Comparison of ENCODE assay signal across 11 cellular contexts in genomic region chr17:14118951-14119350, GRCh38. TPM values are rescaled to one million over a fixed set of nuclear protein-coding genes. Genes with fewer than 3 reads are reported as not detected.
DNase-seq lines count a peak whose midpoint lies in the region; ATAC-seq and TF ChIP-seq lines count a peak whose summit lies in the region.
"Had no signal": no experiment of that assay in that cellular context is flagged by ENCODE, and none has a peak within 500 bp of the region (broad histone marks: within the 10 kb centered on the region; RNA-seq: fewer than 3 reads in every experiment).

No MANE protein-coding gene starts in this region.

- TF ChIP-seq CTCF in GM13977 (IDR thresholded peaks at IDR 0.05; ENCODE audit: extremely low read depth, insufficient read depth, missing control alignments) (no peak), mesothelial cell of epicardium (IDR thresholded peaks at IDR 0.05; ENCODE audit: unreplicated experiment) (no peak)

- H3K4me1 Mint-ChIP-seq in activated naive CD8-positive, alpha-beta T cell treated with anti-CD3 and anti-CD28 coated beads, Interleukin-2, amount 10 ng/mL, durations not matched to agents 7 days and 5 days, result peaks cover 30% of the 10 kb centered on the region
- peaks cover 2% of the 10 kb centered on the region for H3K4me1 Mint-ChIP-seq in mesothelial cell of epicardium

- peaks cover 34% of the 10 kb centered on the region for H3K36me3 Mint-ChIP-seq in activated naive CD8-positive, alpha-beta T cell treated with anti-CD3 and anti-CD28 coated beads, Interleukin-2, amount 10 ng/mL, durations not matched to agents 7 days and 5 days
- H3K36me3 Mint-ChIP-seq in mesothelial cell of epicardium, result peaks cover 5% of the 10 kb centered on the region

- H3K27ac Mint-ChIP-seq in activated naive CD8-positive, alpha-beta T cell treated with anti-CD3 and anti-CD28 coated beads, Interleukin-2, amount 10 ng/mL, durations not matched to agents 7 days and 5 days, result peak overlapping the region; percentile 74
- no peak overlapping the region for H3K27ac Mint-ChIP-seq in mesothelial cell of epicardium

- DNase-seq in GM13977 (ENCODE audit: low spot score), result peak; percentile 4
- no peak for DNase-seq in activated naive CD8-positive, alpha-beta T cell treated with anti-CD3 and anti-CD28 coated beads, Interleukin-2, amount 10 ng/mL, durations not matched to agents 7 days and 5 days
- DNase-seq in KBM-7, result no peak
- no peak for DNase-seq in NOMO-1 treated with dmso at 0.1 percent for 144 hours (lab: John Stamatoyannopoulos, UW; ENCODE audit: unreplicated experiment)
- DNase-seq in mesothelial cell of epicardium (ENCODE audit: low spot score in 2 of 2, unreplicated experiment in 2 of 2), result no peak
- DNase-seq: COR-L47, NCI-H774, right lobe of liver had no signal

- POLR2A ChIA-PET in activated naive CD8-positive, alpha-beta T cell treated with anti-CD3 and anti-CD28 coated beads, Interleukin-2, amount 10 ng/mL, durations not matched to agents 7 days and 5 days (lab: Charles Lee), result no interaction called here

- H3K27me3 Mint-ChIP-seq in activated naive CD8-positive, alpha-beta T cell treated with anti-CD3 and anti-CD28 coated beads, Interleukin-2, amount 10 ng/mL, durations not matched to agents 7 days and 5 days, result no peaks in the 10 kb centered on the region
- H3K27me3 Mint-ChIP-seq in mesothelial cell of epicardium (ENCODE audit: low read depth), result no peaks in the 10 kb centered on the region
- H3K27me3 Mint-ChIP-seq: IgD-negative memory B cell had no signal

- ATAC-seq in GM19372 (IDR thresholded peaks at IDR 0.05; ENCODE audit: low read depth, unreplicated experiment) (peak; percentile 56), HG03045 (IDR thresholded peaks at IDR 0.05; ENCODE audit: unreplicated experiment) (peak; percentile 59)
- ATAC-seq in activated naive CD8-positive, alpha-beta T cell treated with anti-CD3 and anti-CD28 coated beads, Interleukin-2, amount 10 ng/mL, durations not matched to agents 7 days and 5 days (ENCODE audit: low read depth), result peak; percentile 68
- ATAC-seq: right lobe of liver had no signal

- peaks cover 7% of the 10 kb centered on the region for H3K9me3 Mint-ChIP-seq in activated naive CD8-positive, alpha-beta T cell treated with anti-CD3 and anti-CD28 coated beads, Interleukin-2, amount 10 ng/mL, durations not matched to agents 7 days and 5 days
- peaks cover 9% of the 10 kb centered on the region for H3K9me3 Mint-ChIP-seq in mesothelial cell of epicardium

- peak overlapping the region; percentile 17 for H3K4me3 Mint-ChIP-seq in activated naive CD8-positive, alpha-beta T cell treated with anti-CD3 and anti-CD28 coated beads, Interleukin-2, amount 10 ng/mL, durations not matched to agents 7 days and 5 days
- no peak overlapping the region for H3K4me3 Mint-ChIP-seq in mesothelial cell of epicardium
- H3K4me3 Mint-ChIP-seq: IgD-negative memory B cell had no signal

- in situ Hi-C loops in GM13977 (cut with MboI; ENCODE audit: low pct_unique_long_range_greater_than_20kb, low sequenced_read_pairs, unreplicated experiment), result no loop called here
- in situ Hi-C loops in KBM-7 (cut with MboI; ENCODE audit: low pct_unique_long_range_greater_than_20kb, low sequenced_read_pairs), result no loop called here

RNA-seq across cellular contexts. Expression of gene COX10, which starts 49.6 kb away (rescaled TPM):
- total RNA-seq in activated naive CD8-positive, alpha-beta T cell treated with anti-CD3 and anti-CD28 coated beads, Interleukin-2, amount 10 ng/mL, durations not matched to agents 7 days and 5 days, result 10 to 100 TPM; 17.1 to 19.8 TPM
- 18.2 to 20.3 TPM (median 18.4 TPM) in 3 replicates for total RNA-seq in mesothelial cell of epicardium
